ENCODE assay signal across 3 cellular contexts in the genomic region with DNA sequence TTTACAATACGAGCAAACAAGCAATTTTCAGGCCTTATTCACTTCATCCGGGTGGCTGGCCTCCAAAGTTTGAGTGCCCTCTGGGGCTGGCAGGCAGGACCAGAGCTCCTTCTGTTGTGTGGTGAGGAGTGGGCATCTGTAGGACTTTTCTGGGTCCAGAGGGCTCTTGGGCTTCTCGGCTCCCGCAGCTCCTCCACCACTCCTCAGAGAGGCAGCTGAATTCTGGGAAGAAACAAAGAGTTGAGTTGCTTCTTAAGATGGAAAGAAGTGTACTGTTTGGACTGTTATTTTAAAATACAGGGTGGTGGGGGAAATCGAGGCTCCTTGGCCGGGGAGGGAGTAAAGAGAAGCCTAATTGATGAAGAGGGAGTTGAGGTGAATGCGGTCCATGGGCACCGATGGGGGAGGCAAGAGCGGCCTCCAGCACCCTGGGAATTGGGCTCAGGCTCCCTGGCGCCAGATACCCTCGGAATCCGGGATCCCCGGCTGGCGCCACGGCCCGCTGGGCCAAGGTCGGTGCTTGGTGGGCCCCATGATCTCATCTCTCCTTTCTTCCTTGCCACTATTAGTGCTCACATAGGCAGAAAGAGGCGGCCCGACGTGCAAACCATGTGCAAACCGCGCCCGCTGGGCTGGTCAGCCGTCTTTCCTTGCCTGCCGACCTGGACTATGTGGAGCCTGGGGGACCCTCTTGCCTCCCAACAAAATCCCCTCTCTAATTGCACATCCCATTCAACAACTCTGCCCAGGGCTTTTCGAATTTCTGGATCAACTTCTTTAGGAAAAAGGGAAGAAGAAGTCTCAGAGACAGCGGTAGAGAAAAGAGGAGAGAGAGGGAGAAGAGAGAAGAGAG.
A peak's percentile ranks its signal among the peaks of the same experiment; 100 is the strongest.
TF ChIP-seq lines count a peak whose summit lies in the region.

No MANE protein-coding gene starts in this region.

TF ChIP-seq in SK-N-SH, 30 proteins besides CTCF, POLR2A, EP300 and RAD21:
- no peak for TF ChIP-seq SMC3 (IDR thresholded peaks at IDR 0.05; ENCODE audit: low read depth, low read length)
- no peak for TF ChIP-seq RXRA (IDR thresholded peaks at IDR 0.05; ENCODE audit: borderline replicate concordance, low read depth)
- no peak for TF ChIP-seq ELF1 (IDR thresholded peaks at IDR 0.05)
- TF ChIP-seq NRF1 (IDR thresholded peaks at IDR 0.05; ENCODE audit: low read depth, low read length) = no peak
- no peak for TF ChIP-seq NFIC (IDR thresholded peaks at IDR 0.05; ENCODE audit: borderline replicate concordance)
- no peak for TF ChIP-seq RCOR1 (IDR thresholded peaks at IDR 0.05; ENCODE audit: low read length)
- no peak for TF ChIP-seq MEF2A (IDR thresholded peaks at IDR 0.05; ENCODE audit: borderline replicate concordance, low read depth)
- TF ChIP-seq GATA2 (CRISPR knock-in tag; IDR thresholded peaks at IDR 0.05) = no peak
- 0 out of 2 replicates have a peak, but pooled peaks have one; percentile 30 for TF ChIP-seq MXI1 (IDR thresholded peaks at IDR 0.05; ENCODE audit: low read depth, low read length)

TF ChIP-seq in SK-N-SH treated with all-trans-retinoic acid at 6 μM for 48 hours, 23 proteins besides CTCF, POLR2A, EP300 and RAD21:
- TF ChIP-seq ZFP3 (CRISPR knock-in tag; IDR thresholded peaks at IDR 0.05) = no peak
- no peak for TF ChIP-seq ZNF565 (CRISPR knock-in tag; conservative IDR thresholded peaks at IDR 0.05; ENCODE audit: low read depth)

TF ChIP-seq in H1, 55 proteins besides CTCF, POLR2A, EP300 and RAD21:
- TF ChIP-seq KDM4A (IDR thresholded peaks at IDR 0.05; ENCODE audit: low read depth, low read length, severe bottlenecking) (peak; percentile 17), RNF2 (IDR thresholded peaks at IDR 0.05; ENCODE audit: borderline replicate concordance, low read depth, low read length, missing control alignments, poor library complexity, severe bottlenecking) (peak; percentile 89), EZH2 (IDR thresholded peaks at IDR 0.05; ENCODE audit: low read depth, low read length, severe bottlenecking) (peak; percentile 55), SUZ12 (IDR thresholded peaks at IDR 0.05; ENCODE audit: low read length) (peak; percentile 78), NANOG (IDR thresholded peaks at IDR 0.05; ENCODE audit: insufficient read depth, low read depth, low read length, poor library complexity, severe bottlenecking) (no peak)
TF ChIP-seq in H1: peak in this region for 4.
